ENCODE assay signal across 1 cellular context in genomic region chr20:34875657-34876160, GRCh38.
TF ChIP-seq lines count a peak whose summit lies in the region.

No MANE protein-coding gene starts in this region.

TF ChIP-seq in HepG2, 621 proteins besides CTCF, POLR2A, EP300 and RAD21 (continued from another document and continues in another):
- TF ChIP-seq ZHX2 (IDR thresholded peaks at IDR 0.05; ENCODE audit: low read depth) (no peak), ZHX2 (CRISPR knock-in tag; IDR thresholded peaks at IDR 0.05; ENCODE audit: borderline replicate concordance) (no peak), ZMAT3 (CRISPR knock-in tag; conservative IDR thresholded peaks at IDR 0.05) (no peak), ZBTB46 (CRISPR knock-in tag; IDR thresholded peaks at IDR 0.05; ENCODE audit: borderline replicate concordance) (no peak), SP4 (CRISPR knock-in tag; IDR thresholded peaks at IDR 0.05) (no peak), HNRNPK (IDR thresholded peaks at IDR 0.05; ENCODE audit: low read depth, low read length, poor library complexity, severe bottlenecking) (peak; percentile 33), ERF (CRISPR knock-in tag; IDR thresholded peaks at IDR 0.05) (peak; percentile 90), ZNF558 (CRISPR knock-in tag; IDR thresholded peaks at IDR 0.05; ENCODE audit: borderline replicate concordance) (peak; percentile 14; the same call in 1 of the 2 replicates), JUN (CRISPR knock-in tag; IDR thresholded peaks at IDR 0.05) (no peak), ONECUT2 (CRISPR knock-in tag; IDR thresholded peaks at IDR 0.05) (no peak), BCLAF1 (IDR thresholded peaks at IDR 0.05) (no peak), ZNF543 (CRISPR knock-in tag; IDR thresholded peaks at IDR 0.05) (no peak; the same call in 1 of the 2 replicates), ZMYM2 (CRISPR knock-in tag; IDR thresholded peaks at IDR 0.05) (no peak), ZBTB38 (CRISPR knock-in tag; IDR thresholded peaks at IDR 0.05) (no peak), BORCS8-MEF2B (CRISPR knock-in tag; IDR thresholded peaks at IDR 0.05) (peak; percentile 36; the same call in 1 of the 2 replicates), JUNB (CRISPR knock-in tag; IDR thresholded peaks at IDR 0.05; ENCODE audit: borderline replicate concordance) (no peak), MXD3 (CRISPR knock-in tag; IDR thresholded peaks at IDR 0.05) (peak; percentile 78; the same call in 1 of the 2 replicates), MEIS1 (CRISPR knock-in tag; IDR thresholded peaks at IDR 0.05; ENCODE audit: borderline replicate concordance) (no peak), CEBPG (CRISPR knock-in tag; IDR thresholded peaks at IDR 0.05) (peak; percentile 79), HOMEZ (CRISPR knock-in tag; IDR thresholded peaks at IDR 0.05; ENCODE audit: low read depth) (no peak; the same call in 1 of the 2 replicates), NR1H2 (CRISPR knock-in tag; IDR thresholded peaks at IDR 0.05; ENCODE audit: borderline replicate concordance, low read depth) (no peak; the same call in 1 of the 2 replicates), U2AF1 (optimal IDR thresholded peaks at IDR 0.05; ENCODE audit: low read depth, low read length) (no peak), ZNF615 (CRISPR knock-in tag; IDR thresholded peaks at IDR 0.05; ENCODE audit: borderline replicate concordance) (no peak), ZNF883 (CRISPR knock-in tag; IDR thresholded peaks at IDR 0.05; ENCODE audit: not compliant biosample characterization) (no peak), PTBP1 (IDR thresholded peaks at IDR 0.05; ENCODE audit: low read depth, low read length, poor library complexity, severe bottlenecking) (no peak), NBN (conservative IDR thresholded peaks at IDR 0.05) (no peak), CEBPB (IDR thresholded peaks at IDR 0.05; ENCODE audit: borderline replicate concordance, low read depth, low read length) (peak; percentile 85), PBX2 (CRISPR knock-in tag; IDR thresholded peaks at IDR 0.05) (no peak), TCF7 (IDR thresholded peaks at IDR 0.05; ENCODE audit: low read depth) (no peak), TBL1XR1 (IDR thresholded peaks at IDR 0.05; ENCODE audit: borderline replicate concordance, low read length, partially characterized antibody) (peak; percentile 6), KLF15 (CRISPR knock-in tag; IDR thresholded peaks at IDR 0.05; ENCODE audit: borderline replicate concordance) (peak; percentile 85; the same call in 1 of the 2 replicates), CBFB (CRISPR knock-in tag; IDR thresholded peaks at IDR 0.05) (peak; percentile 49; the same call in 1 of the 2 replicates), ARNT2 (CRISPR knock-in tag; IDR thresholded peaks at IDR 0.05; ENCODE audit: low read depth) (no peak), ZNF235 (CRISPR knock-in tag; IDR thresholded peaks at IDR 0.05; ENCODE audit: borderline replicate concordance) (no peak), CBX2 (IDR thresholded peaks at IDR 0.05; ENCODE audit: low read depth, low read length) (no peak), CBX2 (CRISPR knock-in tag; IDR thresholded peaks at IDR 0.05; ENCODE audit: low read depth) (no peak), ZNF253 (CRISPR knock-in tag; IDR thresholded peaks at IDR 0.05; ENCODE audit: borderline replicate concordance) (no peak), ZNF251 (CRISPR knock-in tag; IDR thresholded peaks at IDR 0.05) (no peak), ZFP82 (CRISPR knock-in tag; IDR thresholded peaks at IDR 0.05; ENCODE audit: borderline replicate concordance) (no peak), ZFP36 (IDR thresholded peaks at IDR 0.05; ENCODE audit: borderline replicate concordance, low read depth, low read length, partially characterized antibody) (no peak), ZNF713 (CRISPR knock-in tag; IDR thresholded peaks at IDR 0.05) (no peak), SRY (CRISPR knock-in tag; IDR thresholded peaks at IDR 0.05) (no peak), CENPT (CRISPR knock-in tag; IDR thresholded peaks at IDR 0.05; ENCODE audit: low read depth) (no peak), PAXIP1 (CRISPR knock-in tag; conservative IDR thresholded peaks at IDR 0.05) (0 out of 2 replicates have a peak, but pooled peaks have one; percentile 49), ZNF552 (CRISPR knock-in tag; IDR thresholded peaks at IDR 0.05; ENCODE audit: borderline replicate concordance) (no peak), NR2F6 (IDR thresholded peaks at IDR 0.05) (peak; percentile 75), NR2F6 (CRISPR knock-in tag; IDR thresholded peaks at IDR 0.05) (peak; percentile 65; the same call in 1 of the 2 replicates), ZC3H13 (CRISPR knock-in tag; IDR thresholded peaks at IDR 0.05) (no peak), PCBP1 (IDR thresholded peaks at IDR 0.05; ENCODE audit: borderline replicate concordance, low read depth, low read length) (no peak), NR2F2 (IDR thresholded peaks at IDR 0.05; ENCODE audit: borderline replicate concordance, low read depth) (no peak), TCF12 (IDR thresholded peaks at IDR 0.05) (no peak), TCF12 (CRISPR knock-in tag; IDR thresholded peaks at IDR 0.05) (no peak)
